19 cellular contexts compared by ENCODE assay signal in the genomic region with DNA sequence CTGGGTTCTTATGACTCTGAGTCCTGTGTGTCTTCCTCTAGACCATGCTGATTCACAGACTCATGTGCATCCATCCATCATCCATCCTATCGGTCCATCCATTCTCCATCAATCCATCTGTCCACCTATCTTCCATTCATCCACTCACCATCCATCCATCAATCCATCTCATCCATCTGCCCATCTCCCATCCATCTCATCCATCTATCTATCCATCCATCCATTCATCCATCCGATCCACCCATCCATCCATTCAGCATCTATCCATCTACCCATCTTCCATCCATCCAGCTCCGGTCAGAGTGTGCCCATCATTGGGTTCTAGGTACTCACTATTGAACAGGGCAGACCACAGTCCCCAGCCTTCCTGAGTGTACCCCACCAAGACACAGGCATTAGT.
"Had no signal": no experiment of that assay in that cellular context is flagged by ENCODE, and none has a peak within 500 bp of the region (broad histone marks: within the 10 kb centered on the region; RNA-seq: fewer than 3 reads in every experiment).

No MANE protein-coding gene starts in this region.

- H3K9me3 ChIP-seq: ascending aorta, pancreas, transverse colon had no signal

- H3K27ac Mint-ChIP-seq: activated CD8-positive, alpha-beta T cell treated with anti-CD3 and anti-CD28 coated beads for 36 hours; activated naive CD8-positive, alpha-beta T cell treated with anti-CD3 and anti-CD28 coated beads, Interleukin-2, amount 10 ng/mL, durations not matched to agents 7 days and 5 days; activated T-helper 17 cell treated with anti-CD3 and anti-CD28 coated beads, Interleukin-2, amount 50 U/mL, for 72 hours; immature natural killer cell; nephron progenitor cell had no signal

- H3K4me3 ChIP-seq: ascending aorta, coronary artery, lung, pancreas, transverse colon had no signal

- H3K27me3 ChIP-seq: ascending aorta, pancreas, transverse colon had no signal

- H3K4me1 Mint-ChIP-seq: activated naive CD8-positive, alpha-beta T cell treated with anti-CD3 and anti-CD28 coated beads, Interleukin-2, amount 10 ng/mL, durations not matched to agents 7 days and 5 days had no signal

- H3K4me1 ChIP-seq: pancreas, transverse colon had no signal

- H3K27ac ChIP-seq: ascending aorta, pancreas, transverse colon, WERI-Rb-1 had no signal

- ATAC-seq: activated CD8-positive, alpha-beta T cell treated with anti-CD3 and anti-CD28 coated beads for 36 hours; activated T-helper 17 cell treated with anti-CD3 and anti-CD28 coated beads, Interleukin-2, amount 50 U/mL, for 72 hours; left cardiac atrium; pancreas had no signal

- H3K9me3 Mint-ChIP-seq: activated CD8-positive, alpha-beta T cell treated with anti-CD3 and anti-CD28 coated beads for 36 hours; activated naive CD8-positive, alpha-beta T cell treated with anti-CD3 and anti-CD28 coated beads, Interleukin-2, amount 10 ng/mL, durations not matched to agents 7 days and 5 days; activated T-helper 17 cell treated with anti-CD3 and anti-CD28 coated beads, Interleukin-2, amount 50 U/mL, for 72 hours; immature natural killer cell; nephron progenitor cell had no signal

- H3K27me3 Mint-ChIP-seq: activated CD8-positive, alpha-beta T cell treated with anti-CD3 and anti-CD28 coated beads for 36 hours; activated naive CD8-positive, alpha-beta T cell treated with anti-CD3 and anti-CD28 coated beads, Interleukin-2, amount 10 ng/mL, durations not matched to agents 7 days and 5 days; activated T-helper 17 cell treated with anti-CD3 and anti-CD28 coated beads, Interleukin-2, amount 50 U/mL, for 72 hours had no signal

- H3K4me3 Mint-ChIP-seq: activated CD8-positive, alpha-beta T cell treated with anti-CD3 and anti-CD28 coated beads for 36 hours; activated naive CD8-positive, alpha-beta T cell treated with anti-CD3 and anti-CD28 coated beads, Interleukin-2, amount 10 ng/mL, durations not matched to agents 7 days and 5 days; activated T-helper 17 cell treated with anti-CD3 and anti-CD28 coated beads, Interleukin-2, amount 50 U/mL, for 72 hours; immature natural killer cell; nephron progenitor cell had no signal

- DNase-seq: activated CD4-positive, alpha-beta T cell treated with anti-CD3 and anti-CD28 coated beads for 4 hours; activated CD8-positive, alpha-beta memory T cell treated with anti-CD3 and anti-CD28 coated beads, Interleukin-2, amount 50 U/mL, for 4 hours; activated CD8-positive, alpha-beta T cell treated with anti-CD3 and anti-CD28 coated beads for 36 hours; activated naive CD8-positive, alpha-beta T cell treated with anti-CD3 and anti-CD28 coated beads, Interleukin-2, amount 10 ng/mL, durations not matched to agents 7 days and 5 days; caudate nucleus; effector CD4-positive, alpha-beta T cell; hypothalamus; immature natural killer cell; left cardiac atrium; nephron progenitor cell; stimulated activated CD4-positive, alpha-beta T cell treated with anti-CD3 and anti-CD28 coated beads, Interleukin-15, amount 100 ng/mL, for 24 hours; stimulated activated CD4-positive, alpha-beta T cell treated with anti-CD3 and anti-CD28 coated beads, Interleukin-4, amount 100 ng/mL, for 24 hours; transverse colon; WERI-Rb-1 had no signal

- FAIRE-seq: pancreas had no signal
